Comparison of ENCODE assay signal across 13 cellular contexts in genomic region chr10:30819306-30820190, GRCh38.
DNase-seq lines count a peak whose midpoint lies in the region; ATAC-seq, FAIRE-seq and TF ChIP-seq lines count a peak whose summit lies in the region.
"Had no signal": no experiment of that assay in that cellular context is flagged by ENCODE, and none has a peak within 500 bp of the region (broad histone marks: within the 10 kb centered on the region; RNA-seq: fewer than 3 reads in every experiment).

No MANE protein-coding gene starts in this region.

- TF ChIP-seq EP300 in sigmoid colon (IDR thresholded peaks at IDR 0.05), result no peak

- H3K79me2 ChIP-seq in astrocyte (ENCODE audit: insufficient read depth, low read length), result no peaks in the 10 kb centered on the region

- H3K4me1 ChIP-seq in astrocyte (ENCODE audit: insufficient read depth, low read length) (peaks cover 42% of the 10 kb centered on the region), sigmoid colon (peaks cover 0 to 78% (median 67%) of the 10 kb centered on the region in 4 donors)

- TF ChIP-seq POLR2A in sigmoid colon (IDR thresholded peaks at IDR 0.05), result no peak

- DNase-seq in DMS 273 treated with DMSO at 0.1 percent for 48 hours (lab: John Stamatoyannopoulos, UW) (peak; percentile 27), astrocyte (ENCODE audit: low read depth) (peak; percentile 86), cardiac septum (ENCODE audit: low spot score) (peak; percentile 50), sigmoid colon (peak; percentile 65), AG08396 (ENCODE audit: low spot score) (no peak), substantia nigra (lab: John Stamatoyannopoulos, UW) (no peak), SW480 (ENCODE audit: low spot score) (no peak)
- DNase-seq: activated CD4-positive, alpha-beta T cell treated with anti-CD3 and anti-CD28 coated beads, Interleukin-2, amount 10 ng/mL, durations not matched to agents 24 days and 14 days; activated naive CD4-positive, alpha-beta T cell treated with anti-CD3 and anti-CD28 coated beads, Interleukin-2, amount 10 ng/mL, durations not matched to agents 7 days and 5 days; dorsolateral prefrontal cortex had no signal

- peaks cover 2% of the 10 kb centered on the region for H3K9me3 Mint-ChIP-seq in astrocyte (ENCODE audit: unreplicated experiment)
- H3K9me3 Mint-ChIP-seq: activated CD4-positive, alpha-beta T cell treated with anti-CD3 and anti-CD28 coated beads, Interleukin-2, amount 10 ng/mL, durations not matched to agents 24 days and 14 days; activated naive CD4-positive, alpha-beta T cell treated with anti-CD3 and anti-CD28 coated beads, Interleukin-2, amount 10 ng/mL, durations not matched to agents 7 days and 5 days had no signal

- no peak overlapping the region for H2AFZ ChIP-seq in astrocyte (ENCODE audit: low read depth, low read length)

- H3K4me1 Mint-ChIP-seq in astrocyte (ENCODE audit: low read depth, unreplicated experiment), result peaks cover 16% of the 10 kb centered on the region
- H3K4me1 Mint-ChIP-seq: activated naive CD4-positive, alpha-beta T cell treated with anti-CD3 and anti-CD28 coated beads, Interleukin-2, amount 10 ng/mL, durations not matched to agents 7 days and 5 days had no signal

- 75 to 78% methylated on average over 15 of the region's 15 CpGs for WGBS in sigmoid colon, 2 donors

- ATAC-seq in HG03342 (IDR thresholded peaks at IDR 0.05; ENCODE audit: unreplicated experiment), result no peak
- ATAC-seq: HCT116 had no signal

- H3K27me3 ChIP-seq in astrocyte (ENCODE audit: insufficient read depth, low read length), result no peaks in the 10 kb centered on the region
- no peaks in the 10 kb centered on the region for H3K27me3 ChIP-seq in sigmoid colon

- peak overlapping the region; percentile 72 for H3K4me2 ChIP-seq in astrocyte (ENCODE audit: low read length)

- H3K27ac ChIP-seq in astrocyte (ENCODE audit: low read depth, low read length) (peak overlapping the region; percentile 79), sigmoid colon (peak overlapping the region; percentile 63 to 94 (median 84)), substantia nigra (ENCODE audit: low read depth, low read length, poor library complexity, severe bottlenecking) (no peak overlapping the region)
- H3K27ac ChIP-seq: C4-2B had no signal

- TF ChIP-seq CTCF in astrocyte (IDR thresholded peaks at IDR 0.05; ENCODE audit: insufficient read depth, low read depth, low read length), result no peak
- TF ChIP-seq CTCF in sigmoid colon (IDR thresholded peaks at IDR 0.05), result no peak

- no peak overlapping the region for H3K4me3 Mint-ChIP-seq in astrocyte (ENCODE audit: unreplicated experiment)
- H3K4me3 Mint-ChIP-seq: activated CD4-positive, alpha-beta T cell treated with anti-CD3 and anti-CD28 coated beads, Interleukin-2, amount 10 ng/mL, durations not matched to agents 24 days and 14 days; activated naive CD4-positive, alpha-beta T cell treated with anti-CD3 and anti-CD28 coated beads, Interleukin-2, amount 10 ng/mL, durations not matched to agents 7 days and 5 days had no signal

- peak overlapping the region; percentile 60 for H3K9ac ChIP-seq in astrocyte (ENCODE audit: low read length)

- H4K20me1 ChIP-seq in astrocyte (ENCODE audit: insufficient read depth, low read length), result no peaks in the 10 kb centered on the region

- H3K9me3 ChIP-seq in astrocyte (ENCODE audit: insufficient read depth, low read depth, low read length) (no peaks in the 10 kb centered on the region), sigmoid colon (no peaks in the 10 kb centered on the region)

- H3K27ac Mint-ChIP-seq in astrocyte (ENCODE audit: unreplicated experiment), result peak overlapping the region; percentile 18
- H3K27ac Mint-ChIP-seq: activated CD4-positive, alpha-beta T cell treated with anti-CD3 and anti-CD28 coated beads, Interleukin-2, amount 10 ng/mL, durations not matched to agents 24 days and 14 days; activated naive CD4-positive, alpha-beta T cell treated with anti-CD3 and anti-CD28 coated beads, Interleukin-2, amount 10 ng/mL, durations not matched to agents 7 days and 5 days had no signal

- no peak for FAIRE-seq in astrocyte (lab: Jason Lieb, UNC)

- no peaks in the 10 kb centered on the region for H3K36me3 ChIP-seq in astrocyte (ENCODE audit: insufficient read depth, low read length)
- H3K36me3 ChIP-seq in sigmoid colon, result no peaks in the 10 kb centered on the region

- intact Hi-C loops in cardiac septum (cut with DNase I), result no loop called here
- intact Hi-C loops in sigmoid colon (cut with DNase I), result loop anchor here (5.0 kb wide), 1 partner anchor 673 kb away; no protein-coding TSS in a partner anchor

- H3K27me3 Mint-ChIP-seq in astrocyte (ENCODE audit: low read depth, unreplicated experiment), result peaks cover 7% of the 10 kb centered on the region
- H3K27me3 Mint-ChIP-seq: activated CD4-positive, alpha-beta T cell treated with anti-CD3 and anti-CD28 coated beads, Interleukin-2, amount 10 ng/mL, durations not matched to agents 24 days and 14 days had no signal

- no peaks in the 10 kb centered on the region for H3K36me3 Mint-ChIP-seq in astrocyte (ENCODE audit: low read depth, unreplicated experiment)
- H3K36me3 Mint-ChIP-seq: activated naive CD4-positive, alpha-beta T cell treated with anti-CD3 and anti-CD28 coated beads, Interleukin-2, amount 10 ng/mL, durations not matched to agents 7 days and 5 days had no signal

- no peak overlapping the region for H3K4me3 ChIP-seq in astrocyte (ENCODE audit: insufficient read depth, low read depth, low read length)
- H3K4me3 ChIP-seq in sigmoid colon, result peak overlapping the region; percentile 13 to 37 (median 30)
- H3K4me3 ChIP-seq: dorsolateral prefrontal cortex had no signal

Comparison
In these comparisons a context has a peak if more than half of its experiments do, and no peak if none do; other contexts are left out.
1. DNase-seq: peak in DMS 273 treated with DMSO at 0.1 percent for 48 hours (single experiment), astrocyte (single experiment), cardiac septum (single experiment) and sigmoid colon (single experiment); none in AG08396 (single experiment), substantia nigra (0 of 49) and SW480 (single experiment).